8 cellular contexts compared by ENCODE assay signal in the genomic region with DNA sequence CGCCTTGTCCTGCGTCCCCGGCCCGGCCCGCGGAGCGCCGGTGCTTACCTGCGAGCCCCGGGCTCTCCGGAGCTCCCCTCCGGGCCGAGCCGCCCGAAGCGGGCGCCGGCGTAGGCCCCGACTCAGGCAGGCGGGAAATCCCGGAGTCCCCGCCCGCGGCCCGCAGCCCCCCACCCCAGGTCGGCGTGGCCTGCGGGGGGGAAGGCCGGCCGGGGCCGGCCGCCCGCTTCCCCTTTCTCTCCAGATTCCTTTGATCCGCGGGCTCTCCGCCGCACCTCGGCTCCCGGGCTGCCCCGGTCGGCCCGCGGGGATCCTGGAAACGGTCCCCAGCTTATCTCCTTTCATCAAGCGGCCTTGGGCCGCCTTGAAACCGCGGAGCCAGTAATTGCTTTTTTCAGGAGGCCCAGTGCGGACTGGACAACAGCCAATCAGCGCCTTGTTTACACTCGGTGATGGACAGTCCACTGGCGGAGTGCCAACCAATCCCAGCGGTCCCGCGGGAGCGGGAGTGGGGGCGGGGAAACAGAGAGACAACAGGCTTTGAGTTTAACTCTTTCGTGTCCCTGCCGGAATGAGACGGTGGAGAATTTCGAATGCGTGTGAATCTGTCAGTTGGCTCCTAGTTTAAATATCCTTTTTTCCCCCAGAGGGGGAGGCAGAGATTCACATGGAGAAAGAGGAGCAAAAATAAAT. TPM values are rescaled to one million over a fixed set of nuclear protein-coding genes. Genes with fewer than 3 reads are reported as not detected.
A peak's percentile ranks its signal among the peaks of the same experiment; 100 is the strongest.
DNase-seq lines count a peak whose midpoint lies in the region; ATAC-seq and TF ChIP-seq lines count a peak whose summit lies in the region.

No MANE protein-coding gene starts in this region.

- H3K4me1 ChIP-seq in A673 (ENCODE audit: insufficient read depth, low read length, poor library complexity, severe bottlenecking) (peaks cover 47% of the 10 kb centered on the region), left lung (peaks cover 26 to 85% of the 10 kb centered on the region in 2 donors)

- DNase-seq in A673 (ENCODE audit: low spot score) (peak; percentile 100), NCI-H2081 (lab: John Stamatoyannopoulos, UW) (peak; percentile 100), UCSD-AML1 (lab: John Stamatoyannopoulos, UW; ENCODE audit: unreplicated experiment) (peak; percentile 98), dorsolateral prefrontal cortex (peak; percentile 99 to 100 (median 100)), left lung (peak; percentile 96 to 100), KG1 (lab: John Stamatoyannopoulos, UW) (no peak)
- DNase-seq in stimulated activated CD4-positive, alpha-beta T cell treated with anti-CD3 and anti-CD28 coated beads, Interleukin-1b, Interleukin-23, amount 100 ng/mL, for 48 hours, result peak; percentile 94

- H3K9me3 ChIP-seq in A673 (ENCODE audit: low read depth, low read length, poor library complexity, severe bottlenecking) (no peaks in the 10 kb centered on the region), left lung (no peaks in the 10 kb centered on the region)

- TF ChIP-seq CTCF in A673 (conservative IDR thresholded peaks at IDR 0.05; ENCODE audit: low read depth, low read length), result peak; percentile 44; the same call in 1 of the 2 replicates
- peak in 17 of 56 donors; percentile 5 to 44 (median 22) for TF ChIP-seq CTCF in dorsolateral prefrontal cortex (IDR thresholded peaks at IDR 0.05 in 54 of 56, conservative IDR thresholded peaks at IDR 0.05 in 2 of 56; ENCODE audit: low read depth in 1 of 56, partially characterized antibody in 56 of 56)
- no peak for TF ChIP-seq CTCF in left lung (IDR thresholded peaks at IDR 0.05)

- ATAC-seq in GM18868 (IDR thresholded peaks at IDR 0.05; ENCODE audit: unreplicated experiment) (peak; percentile 54), left lung (peak; percentile 59)

- H3K4me3 ChIP-seq in A673 (ENCODE audit: low read depth, low read length, poor library complexity, severe bottlenecking), result peak overlapping the region; percentile 89
- peak overlapping the region; percentile 61 to 93 (median 81) for H3K4me3 ChIP-seq in dorsolateral prefrontal cortex
- H3K4me3 ChIP-seq in left lung, result peak overlapping the region; percentile 69 to 72

- H3K36me3 ChIP-seq in A673 (ENCODE audit: insufficient read depth, low read length, poor library complexity, severe bottlenecking), result peaks cover 11% of the 10 kb centered on the region
- H3K36me3 ChIP-seq in left lung, result no peaks in the 10 kb centered on the region

- H3K27ac ChIP-seq in A673 (ENCODE audit: low read depth, low read length, poor library complexity, severe bottlenecking), result peak overlapping the region; percentile 98
- H3K27ac ChIP-seq in dorsolateral prefrontal cortex, result peak overlapping the region; percentile 90 to 100 (median 99)
- H3K27ac ChIP-seq in left lung, result peak overlapping the region; percentile 93 to 94

- CTCF ChIA-PET in A673 (lab: Charles Lee), result no interaction called here

- POLR2A ChIA-PET in A673 (lab: Charles Lee; ENCODE audit: low non-redundant PET), result interaction anchor here (0.5 to 0.6 kb wide), 2 partner anchors 98 to 107 kb away, joined by 6 to 11 read pairs; no protein-coding TSS in a partner anchor

- no peaks in the 10 kb centered on the region for H3K27me3 ChIP-seq in A673 (replicated peaks; ENCODE audit: insufficient read depth, low read depth, low read length, poor library complexity)
- H3K27me3 ChIP-seq in dorsolateral prefrontal cortex, result no peaks in the 10 kb centered on the region
- H3K27me3 ChIP-seq in left lung, result peaks cover 0 to 87% of the 10 kb centered on the region in 2 donors

- intact Hi-C loops in A673 (cut with micrococcal nuclease; ENCODE audit: unreplicated experiment), result loop anchor here (2.0 to 10.0 kb wide), 3 partner anchors 87 to 139 kb away; a partner anchor contains a TSS
- intact Hi-C loops in dorsolateral prefrontal cortex (cut with DNase I), result loop anchor here (1.0 to 10.0 kb wide), 4 partner anchors 9 to 99 kb away; a partner anchor contains a TSS
- intact Hi-C loops in left lung (cut with DNase I), result loop anchor here in 1 of 2 donors (10.0 kb wide), 1 partner anchor 91 kb away; no protein-coding TSS in a partner anchor

- BruUV-seq in A673 (replicated peaks; lab: Mats Ljungman, UMichigan), result no TSS peak

RNA-seq across cellular contexts. Expression of a gene that starts 1.4 kb away (rescaled TPM):
- 74.2 and 80.6 TPM in 2 replicates for total RNA-seq in A673 (2021)
- total RNA-seq in dorsolateral prefrontal cortex, result 10 to 100 TPM; 25.1 to 66.1 (median 38.0) TPM
- 10 to 100 TPM; 13.6 to 19.8 TPM for total RNA-seq in left lung
